ENCODE assay signal across 8 cellular contexts in genomic region chr11:45102810-45103621, GRCh38. TPM values are rescaled to one million over a fixed set of nuclear protein-coding genes. Genes with fewer than 3 reads are reported as not detected.
DNase-seq lines count a peak whose midpoint lies in the region; ATAC-seq and TF ChIP-seq lines count a peak whose summit lies in the region.

No MANE protein-coding gene starts in this region.

- DNase-seq in T-cell = peak in 33 of 34 experiments; percentile 21 to 67 (median 45)
- DNase-seq in amniotic epithelial cell (ENCODE audit: low read depth) = peak; percentile 74
- peak; percentile 77 for DNase-seq in hepatocyte (ENCODE audit: low spot score)
- peak; percentile 37 to 55 for DNase-seq in stimulated activated CD4-positive, alpha-beta T cell treated with anti-CD3 and anti-CD28 coated beads, Interleukin-12 subunit alpha, Interleukin-12 subunit beta, amount 100 ng/mL, for 24 hours (ENCODE audit: low read depth in 2 of 2)
- no peak for DNase-seq in occipital lobe (lab: John Stamatoyannopoulos, UW)

- peak; percentile 83 for ATAC-seq in GM21529 (IDR thresholded peaks at IDR 0.05; ENCODE audit: unreplicated experiment)
- ATAC-seq in T-cell (replicated peaks in 1 of 4) = peak; percentile 89 to 99 (median 98)

- H3K4me1 ChIP-seq in DOHH2 (ENCODE audit: control insufficient read depth, low read length) = peaks cover 20% of the 10 kb centered on the region
- peaks cover 6% of the 10 kb centered on the region for H3K4me1 ChIP-seq in Loucy (ENCODE audit: insufficient read depth, low read length, poor library complexity, severe bottlenecking)
- peaks cover 15% of the 10 kb centered on the region for H3K4me1 ChIP-seq in hepatocyte (ENCODE audit: insufficient read depth)

- peak; percentile 99 for TF ChIP-seq CTCF in DOHH2 (IDR thresholded peaks at IDR 0.05; ENCODE audit: low read depth, low read length, poor library complexity, severe bottlenecking)
- peak; percentile 100 for TF ChIP-seq CTCF in Loucy (conservative IDR thresholded peaks at IDR 0.05; ENCODE audit: low read length)
- TF ChIP-seq CTCF in hepatocyte (IDR thresholded peaks at IDR 0.05; ENCODE audit: poor library complexity) = peak; percentile 98

- H3K4me2 ChIP-seq in DOHH2 (ENCODE audit: low read length) (0 out of 2 replicates have a peak overlapping the region, but pooled peaks have one; percentile 22), Loucy (ENCODE audit: low read depth, low read length, poor library complexity, severe bottlenecking) (peak overlapping the region; percentile 64), hepatocyte (peak overlapping the region; percentile 50)

- H3K36me3 ChIP-seq in DOHH2 (ENCODE audit: control insufficient read depth, low read length) (no peaks in the 10 kb centered on the region), Loucy (ENCODE audit: insufficient read depth, low read length) (no peaks in the 10 kb centered on the region), hepatocyte (replicated peaks; ENCODE audit: insufficient read depth, low read depth) (no peaks in the 10 kb centered on the region)

- H2AFZ ChIP-seq in Loucy (ENCODE audit: low read length) = peak overlapping the region; percentile 63; the same call in 1 of the 2 replicates
- no peak overlapping the region for H2AFZ ChIP-seq in hepatocyte

- POLR2A ChIA-PET in T-cell (lab: Charles Lee) = no interaction called here

- no peaks in the 10 kb centered on the region for H3K9me3 Mint-ChIP-seq in T-cell

- peaks cover 0 to 2% of the 10 kb centered on the region in 2 donors for H3K27me3 Mint-ChIP-seq in T-cell

- peak overlapping the region; percentile 18 to 56 for H3K27ac Mint-ChIP-seq in T-cell

- H3K4me3 Mint-ChIP-seq in T-cell = peak overlapping the region; percentile 4 to 77 (median 71)

- H3K9ac ChIP-seq in Loucy (ENCODE audit: low read depth, low read length, poor library complexity, severe bottlenecking) = peak overlapping the region; percentile 15

- H3K9me3 ChIP-seq in DOHH2 (ENCODE audit: control insufficient read depth, insufficient read depth, low read length) (no peaks in the 10 kb centered on the region), Loucy (ENCODE audit: insufficient read depth, low read depth, low read length) (no peaks in the 10 kb centered on the region), hepatocyte (ENCODE audit: low read depth) (no peaks in the 10 kb centered on the region)

- no peak overlapping the region for H3K27ac ChIP-seq in DOHH2 (ENCODE audit: low read depth, low read length)
- H3K27ac ChIP-seq in hepatocyte = peak overlapping the region; percentile 83

- no peaks in the 10 kb centered on the region for H3F3A ChIP-seq in DOHH2 (ENCODE audit: control insufficient read depth, insufficient read depth)
- H3F3A ChIP-seq in Loucy (ENCODE audit: low read depth) = no peaks in the 10 kb centered on the region

- CTCF ChIA-PET in T-cell (lab: Charles Lee) = interaction anchor here (0.5 to 9.8 kb wide), 24 partner anchors 9 to 669 kb away, joined by 3 to 179 read pairs (median 4); no protein-coding TSS in a partner anchor

- H3K4me3 ChIP-seq in DOHH2 (ENCODE audit: low read length) (no peak overlapping the region), Loucy (ENCODE audit: low read length, poor library complexity, severe bottlenecking) (peak overlapping the region; percentile 67), hepatocyte (no peak overlapping the region)

- H3K4me1 Mint-ChIP-seq in T-cell = peaks cover 12 to 32% (median 14%) of the 10 kb centered on the region in 3 donors

- H4K20me1 ChIP-seq in DOHH2 (ENCODE audit: control insufficient read depth, insufficient read depth, low read depth, low read length) (0 out of 2 replicates have a peak, but pooled peaks cover 3% of the 10 kb centered on the region), Loucy (ENCODE audit: insufficient read depth, low read length, poor library complexity, severe bottlenecking) (no peaks in the 10 kb centered on the region), hepatocyte (ENCODE audit: insufficient read depth, poor library complexity, severe bottlenecking) (no peaks in the 10 kb centered on the region)

- H3K36me3 Mint-ChIP-seq in T-cell = no peaks in the 10 kb centered on the region

- H3K9me2 ChIP-seq in DOHH2 (replicated peaks; ENCODE audit: control insufficient read depth, low read length) (no peaks in the 10 kb centered on the region), Loucy (replicated peaks; ENCODE audit: low read depth, low read length) (no peaks in the 10 kb centered on the region), hepatocyte (replicated peaks; ENCODE audit: insufficient read depth) (no peaks in the 10 kb centered on the region)

- 25% methylated on average over 8 of the region's 8 CpGs for WGBS in hepatocyte (ENCODE audit: low lambda C conversion rate, missing lambda C conversion rate)

- no peaks in the 10 kb centered on the region for H3K79me2 ChIP-seq in DOHH2 (ENCODE audit: control insufficient read depth, low read length)
- H3K79me2 ChIP-seq in Loucy (ENCODE audit: insufficient read depth, low read length) = no peaks in the 10 kb centered on the region
- no peaks in the 10 kb centered on the region for H3K79me2 ChIP-seq in hepatocyte

- H3K27me3 ChIP-seq in DOHH2 (ENCODE audit: control insufficient read depth, low read length) (peaks cover 7% of the 10 kb centered on the region; the same call in 1 of the 2 replicates), Loucy (ENCODE audit: insufficient read depth, low read length, poor library complexity, severe bottlenecking) (no peaks in the 10 kb centered on the region), hepatocyte (peaks cover 10% of the 10 kb centered on the region)

RNA-seq across cellular contexts. Expression of gene PRDM11, which starts 43.4 kb away (rescaled TPM):
- 10 to 100 TPM in 3 of 5 donors, 1 to 10 TPM in 2; 8.7 to 12.5 (median 10.6) TPM for total RNA-seq in T-cell
- 15.0 and 25.0 TPM in 2 replicates for total RNA-seq in hepatocyte
- 8.8 and 11.2 TPM in 2 replicates for polyA plus RNA-seq in hepatocyte
- total RNA-seq in occipital lobe = 6.2 TPM
